Comparison of ENCODE assay signal across 7 cellular contexts in the genomic region with DNA sequence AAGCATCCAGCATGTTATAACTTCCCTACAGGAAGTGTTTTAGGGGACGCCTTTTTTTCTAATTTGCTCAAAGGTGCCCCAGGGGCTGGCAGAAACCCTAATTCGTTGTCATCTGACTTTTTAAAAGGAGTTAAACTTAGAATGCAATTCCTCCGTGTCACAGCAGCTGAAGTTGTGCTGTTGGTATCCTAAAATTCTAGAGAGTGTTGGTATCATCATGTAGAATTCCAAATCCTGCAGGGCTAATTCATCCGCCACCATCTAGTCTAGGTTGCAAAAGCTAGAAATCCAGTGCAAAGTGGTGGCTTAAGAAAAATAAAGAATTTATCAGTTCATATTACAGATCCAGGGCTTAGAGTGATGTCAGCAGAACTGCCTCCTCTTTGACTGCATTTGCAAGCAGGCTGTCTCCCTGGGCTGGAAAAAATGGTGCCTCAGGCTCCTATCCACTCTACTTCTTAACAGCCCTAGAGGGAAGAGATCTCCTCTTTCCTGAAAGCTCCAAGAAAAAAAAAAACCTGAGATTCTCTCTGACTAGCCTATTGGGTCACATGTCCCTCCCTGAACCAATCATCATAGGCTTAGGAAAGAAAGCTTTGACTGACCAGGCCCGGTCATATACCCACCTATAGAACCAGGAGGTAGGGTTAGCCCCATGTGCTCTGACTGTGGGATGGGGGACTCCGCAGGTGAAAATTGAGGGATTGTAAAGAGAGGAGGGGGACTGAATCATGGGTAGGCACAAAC.
DNase-seq lines count a peak whose midpoint lies in the region; ATAC-seq and TF ChIP-seq lines count a peak whose summit lies in the region.

No MANE protein-coding gene starts in this region.

- no peaks in the 10 kb centered on the region for H3K79me1 ChIP-seq in neuronal stem cell (ENCODE audit: low read depth, low read length)

- H3K9ac ChIP-seq in mammary epithelial cell (ENCODE audit: insufficient read depth, low read length) (peak overlapping the region; percentile 45), neuronal stem cell (ENCODE audit: low read depth, low read length, poor library complexity) (no peak overlapping the region)

- no peak overlapping the region for H3K14ac ChIP-seq in neuronal stem cell (ENCODE audit: low read length)

- H4K8ac ChIP-seq in neuronal stem cell (ENCODE audit: low read depth, low read length), result no peak overlapping the region

- dilution Hi-C loops in mammary epithelial cell (cut with HindIII; ENCODE audit: low sequenced_read_pairs), result loop anchor here (5.0 to 25.0 kb wide), 4 partner anchors 70 to 243 kb away; partner anchors contain the start of genes ACTN4, EIF3K, LGALS7B and MAP4K1

- H3K4me3 ChIP-seq in mammary epithelial cell (replicated peaks in 1 of 3; ENCODE audit: insufficient read depth in 1 of 3, low read depth in 2 of 3, low read length in 3 of 3), result peak overlapping the region in 2 of 3 experiments; percentile 10 to 27
- no peak overlapping the region for H3K4me3 ChIP-seq in neuronal stem cell (ENCODE audit: low read length in 2 of 2)

- H4K91ac ChIP-seq in neuronal stem cell (ENCODE audit: low read depth, low read length, poor library complexity), result no peak overlapping the region

- H3K36me3 ChIP-seq in mammary epithelial cell (ENCODE audit: insufficient read depth, low read length) (no peaks in the 10 kb centered on the region), neuronal stem cell (replicated peaks in 1 of 2; ENCODE audit: control insufficient read depth in 2 of 2, insufficient read depth in 2 of 2, low read length in 2 of 2) (no peaks in the 10 kb centered on the region)

- H2BK120ac ChIP-seq in neuronal stem cell (ENCODE audit: low read depth, low read length), result no peak overlapping the region

- no peak overlapping the region for H2BK5ac ChIP-seq in neuronal stem cell (ENCODE audit: low read length)

- no peak overlapping the region for H2BK15ac ChIP-seq in neuronal stem cell (ENCODE audit: low read length)

- 45% methylated on average over 6 of the region's 6 CpGs for WGBS in mammary epithelial cell (ENCODE audit: low coverage, missing lambda C conversion rate)
- no CpG with 5 or more reads among the region's 6 CpGs for WGBS in neuronal stem cell (ENCODE audit: extremely low coverage in 2 of 2, insufficient read length in 2 of 2, insufficient replicate concordance in 1 of 2), 2 donors

- H3K79me2 ChIP-seq in mammary epithelial cell (ENCODE audit: insufficient read depth, low read length), result no peaks in the 10 kb centered on the region

- H3K23ac ChIP-seq in neuronal stem cell (ENCODE audit: low read depth, low read length, poor library complexity), result no peak overlapping the region

- no peak overlapping the region for H2BK12ac ChIP-seq in neuronal stem cell (ENCODE audit: low read length)

- no peak for TF ChIP-seq CTCF in mammary epithelial cell (conservative IDR thresholded peaks at IDR 0.05 in 1 of 2, IDR thresholded peaks at IDR 0.05 in 1 of 2; ENCODE audit: extremely low read depth in 1 of 2, insufficient read depth in 1 of 2, low read depth in 1 of 2, low read length in 2 of 2)

- no peak for ATAC-seq in GM18868 (IDR thresholded peaks at IDR 0.05; ENCODE audit: unreplicated experiment)

- H4K20me1 ChIP-seq in mammary epithelial cell (ENCODE audit: insufficient read depth, low read length), result no peaks in the 10 kb centered on the region

- no peak overlapping the region for H3K18ac ChIP-seq in neuronal stem cell (ENCODE audit: low read length)

- in situ Hi-C loops in mammary epithelial cell (cut with MboI; ENCODE audit: low sequenced_read_pairs in 2 of 2), result loop anchor here (5.0 to 10.0 kb wide), 3 partner anchors 73 to 170 kb away; partner anchors contain the start of genes EIF3K (in 1 of the 2) and MAP4K1 (in 1 of the 2)

- no peak overlapping the region for H3K4ac ChIP-seq in neuronal stem cell (ENCODE audit: low read length)

- no peak overlapping the region for H2AK5ac ChIP-seq in neuronal stem cell (ENCODE audit: low read depth, low read length)

- intact Hi-C loops in mammary epithelial cell (cut with micrococcal nuclease), result loop anchor here (1.0 to 2.0 kb wide), 8 partner anchors 30 to 386 kb away; partner anchors contain the start of genes EIF3K, FAM98C, MRPS12 and SARS2

- no peaks in the 10 kb centered on the region for H3K9me3 ChIP-seq in mammary epithelial cell (replicated peaks; ENCODE audit: insufficient read depth, low read length)
- H3K9me3 ChIP-seq in neuronal stem cell (replicated peaks in 1 of 2; ENCODE audit: control insufficient read depth in 2 of 2, insufficient read depth in 1 of 2, low read depth in 1 of 2, low read length in 2 of 2), result peaks cover 0 to 1% of the 10 kb centered on the region in 2 donors

- H3K4me2 ChIP-seq in mammary epithelial cell (ENCODE audit: insufficient read depth, low read depth, low read length) (peak overlapping the region; percentile 77), neuronal stem cell (ENCODE audit: insufficient read depth, low read length, poor library complexity, severe bottlenecking) (no peak overlapping the region)

- no peaks in the 10 kb centered on the region for H3K27me3 ChIP-seq in mammary epithelial cell (ENCODE audit: insufficient read depth, low read length)
- no peaks in the 10 kb centered on the region for H3K27me3 ChIP-seq in neuronal stem cell (ENCODE audit: control insufficient read depth in 3 of 3, insufficient read depth in 3 of 3, low read depth in 1 of 3, low read length in 3 of 3)

- BruUV-seq in mammary epithelial cell (replicated peaks; lab: Mats Ljungman, UMichigan), result no TSS peak

- DNase-seq in EH (ENCODE audit: low read depth) (peak; percentile 41), KG1 (lab: John Stamatoyannopoulos, UW) (peak; percentile 33), mammary epithelial cell (no peak), neuronal stem cell (ENCODE audit: low spot score) (no peak), SK-N-DZ (ENCODE audit: low spot score) (no peak), NCI-H1417 (lab: John Stamatoyannopoulos, UW) (no peak)

- H3K27ac ChIP-seq in mammary epithelial cell (ENCODE audit: insufficient read depth, low read depth, low read length) (peak overlapping the region; percentile 45), neuronal stem cell (replicated peaks; ENCODE audit: low read length) (no peak overlapping the region)

- H3K4me1 ChIP-seq in mammary epithelial cell (ENCODE audit: insufficient read depth, low read length), result peaks cover 15% of the 10 kb centered on the region
- H3K4me1 ChIP-seq in neuronal stem cell (ENCODE audit: control insufficient read depth in 2 of 2, insufficient read depth in 1 of 2, low read depth in 1 of 2, low read length in 2 of 2), result no peaks in the 10 kb centered on the region

- H2AFZ ChIP-seq in mammary epithelial cell (ENCODE audit: low read depth, low read length), result peak overlapping the region; percentile 83
- peak overlapping the region; percentile 74 for H2AFZ ChIP-seq in neuronal stem cell (ENCODE audit: low read length)

- CTCF ChIA-PET in mammary epithelial cell (lab: Charles Lee; ENCODE audit: low non-redundant PET), result interaction anchor here (1.0 kb wide), 1 partner anchor 92 kb away, joined by 3 read pairs; no protein-coding TSS in a partner anchor

Comparison
In these comparisons a context has a peak if more than half of its experiments do, and no peak if none do; other contexts are left out.
1. DNase-seq: peak in EH (single experiment) and KG1 (single experiment); none in mammary epithelial cell (single experiment), neuronal stem cell (single experiment), SK-N-DZ (single experiment) and NCI-H1417 (0 of 3).
2. H3K4me3 ChIP-seq: peak in mammary epithelial cell (2 of 3); none in neuronal stem cell (0 of 2).